In the genomic region with DNA sequence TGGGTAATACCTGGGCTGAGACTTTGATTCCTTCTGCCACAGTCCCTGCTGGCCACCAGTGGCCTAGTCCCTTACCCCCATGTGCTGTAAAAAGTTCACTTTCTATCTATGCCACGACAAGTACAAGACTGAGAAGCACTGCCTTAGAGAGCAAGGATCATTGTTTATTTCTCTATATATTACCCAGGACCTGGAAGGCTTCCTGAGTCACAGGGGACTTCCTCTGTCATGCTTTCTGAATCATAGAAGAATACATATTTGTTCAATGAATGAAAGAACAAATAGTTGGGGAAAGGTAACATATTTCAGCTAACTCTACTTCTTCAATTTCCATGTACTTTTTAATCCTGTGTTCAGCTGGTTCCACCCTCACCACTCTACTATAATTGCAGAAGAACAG, we compare ENCODE assay signal across 25 cellular contexts. TPM values are rescaled to one million over a fixed set of nuclear protein-coding genes. Genes with fewer than 3 reads are reported as not detected.
A peak's percentile ranks its signal among the peaks of the same experiment; 100 is the strongest.
DNase-seq lines count a peak whose midpoint lies in the region; ATAC-seq and TF ChIP-seq lines count a peak whose summit lies in the region.
"Had no signal": no experiment of that assay in that cellular context is flagged by ENCODE, and none has a peak within 500 bp of the region (broad histone marks: within the 10 kb centered on the region; RNA-seq: fewer than 3 reads in every experiment).

No MANE protein-coding gene starts in this region.

- peaks cover 20% of the 10 kb centered on the region for H3K27me3 Mint-ChIP-seq in Calu3 (ENCODE audit: unreplicated experiment)

- H3K4me2 ChIP-seq in GM23248 (ENCODE audit: unreplicated experiment): no peak overlapping the region
- H3K4me2 ChIP-seq: KMS-11 had no signal

- BruUV-seq in Panc1 (replicated peaks; lab: Mats Ljungman, UMichigan) (no TSS peak), Calu3 (replicated peaks; lab: Mats Ljungman, UMichigan) (no TSS peak)

- peak; percentile 72 for DNase-seq in DMS53 (lab: John Stamatoyannopoulos, UW)
- DNase-seq in GM23248: peak; percentile 2
- DNase-seq in Panc1 (ENCODE audit: low read depth, low spot score): peak; percentile 94
- DNase-seq in foreskin fibroblast: peak; percentile 26 to 53
- no peak for DNase-seq in dorsolateral prefrontal cortex
- no peak for DNase-seq in Calu3
- DNase-seq: CD4-positive, CD25-positive, alpha-beta regulatory T cell; DMS 273 treated with DMSO at 0.1 percent for 48 hours; GF-D8; H7; HFFc6; IMR-90; NCI-H2029 treated with DMSO at 0.1 percent for 48 hours; NCI-H226; NCI-H524; NCI-H82; SHP77; SW 1271 had no signal

- H4K20me1 ChIP-seq in GM23248 (ENCODE audit: insufficient read depth): no peaks in the 10 kb centered on the region

- H2AFZ ChIP-seq in GM23248: no peak overlapping the region

- H3K9me3 ChIP-seq in GM23248 (ENCODE audit: low read depth): no peaks in the 10 kb centered on the region
- no peaks in the 10 kb centered on the region for H3K9me3 ChIP-seq in Panc1 (ENCODE audit: control insufficient read depth, insufficient read depth, low read depth, low read length)

- peak; percentile 94 for ATAC-seq in Panc1
- no peak for ATAC-seq in HG03565 (IDR thresholded peaks at IDR 0.05; ENCODE audit: unreplicated experiment)
- ATAC-seq in GM21528 (IDR thresholded peaks at IDR 0.05; ENCODE audit: low FRiP score, unreplicated experiment): no peak

- POLR2A ChIA-PET in Panc1 (lab: Charles Lee): no interaction called here

- CTCF ChIA-PET in Panc1 (lab: Charles Lee) (no interaction called here), Calu3 (lab: Charles Lee) (no interaction called here)

- H3K36me3 Mint-ChIP-seq in Calu3 (ENCODE audit: insufficient read depth, unreplicated experiment): no peaks in the 10 kb centered on the region
- H3K36me3 Mint-ChIP-seq: CD4-positive, CD25-positive, alpha-beta regulatory T cell had no signal

- H3K27me3 ChIP-seq in GM23248 (replicated peaks; ENCODE audit: insufficient read depth): peaks cover 11% of the 10 kb centered on the region
- no peaks in the 10 kb centered on the region for H3K27me3 ChIP-seq in Panc1 (ENCODE audit: control insufficient read depth, insufficient read depth, low read length)
- no peaks in the 10 kb centered on the region for H3K27me3 ChIP-seq in dorsolateral prefrontal cortex

- 25 to 32% methylated on average over 1 of the region's 1 CpG for WGBS in GM23248 (ENCODE audit: low coverage in 1 of 2, low lambda C conversion rate in 2 of 2, missing lambda C conversion rate in 2 of 2), 2 experiments

- intact Hi-C loops in Panc1 (cut with micrococcal nuclease; ENCODE audit: unreplicated experiment): no loop called here
- intact Hi-C loops in dorsolateral prefrontal cortex (cut with DNase I): no loop called here
- intact Hi-C loops in Calu3 (cut with micrococcal nuclease; ENCODE audit: unreplicated experiment): no loop called here

- H3K9me2 ChIP-seq in GM23248 (ENCODE audit: insufficient read depth): no peaks in the 10 kb centered on the region

- no peak overlapping the region for H3K9ac ChIP-seq in GM23248
- H3K9ac ChIP-seq: KMS-11 had no signal

- no peaks in the 10 kb centered on the region for H3K9me3 Mint-ChIP-seq in Calu3 (ENCODE audit: low read depth, unreplicated experiment)

- no peaks in the 10 kb centered on the region for H3K36me3 ChIP-seq in GM23248 (ENCODE audit: low read depth)
- no peaks in the 10 kb centered on the region for H3K36me3 ChIP-seq in Panc1 (ENCODE audit: control insufficient read depth, insufficient read depth, low read length)

- H3K4me3 ChIP-seq in GM23248 (no peak overlapping the region), Panc1 (ENCODE audit: low read depth in 2 of 2, low read length in 2 of 2) (peak overlapping the region in 1 of 2 experiments; percentile 23; a peak in 2 of 4 replicates), foreskin fibroblast (ENCODE audit: low read depth in 1 of 2, low read length in 2 of 2) (no peak overlapping the region), dorsolateral prefrontal cortex (no peak overlapping the region)

- peaks cover 7% of the 10 kb centered on the region for H3K4me1 Mint-ChIP-seq in Calu3 (ENCODE audit: low read depth, unreplicated experiment)

- no peak for TF ChIP-seq CTCF in Panc1 (IDR thresholded peaks at IDR 0.05)
- no peak for TF ChIP-seq CTCF in foreskin fibroblast (IDR thresholded peaks at IDR 0.05; ENCODE audit: low read depth, low read length)
- no peak for TF ChIP-seq CTCF in dorsolateral prefrontal cortex (IDR thresholded peaks at IDR 0.05 in 54 of 56, conservative IDR thresholded peaks at IDR 0.05 in 2 of 56; ENCODE audit: low read depth in 1 of 56, partially characterized antibody in 56 of 56)
- no peak for TF ChIP-seq CTCF in Calu3 (IDR thresholded peaks at IDR 0.05; ENCODE audit: unreplicated experiment)

- in situ Hi-C loops in GM23248 (cut with MboI): no loop called here
- in situ Hi-C loops in Panc1 (cut with HindIII; ENCODE audit: low pct_unique_long_range_greater_than_20kb, low sequenced_read_pairs): no loop called here

- no peaks in the 10 kb centered on the region for H3K4me1 ChIP-seq in GM23248 (ENCODE audit: insufficient read depth)
- H3K4me1 ChIP-seq in Panc1 (ENCODE audit: control insufficient read depth, insufficient read depth, low read length): no peaks in the 10 kb centered on the region

- no peak overlapping the region for H3K27ac Mint-ChIP-seq in Calu3 (ENCODE audit: unreplicated experiment)
- H3K27ac Mint-ChIP-seq: CD4-positive, CD25-positive, alpha-beta regulatory T cell; HFFc6 had no signal

- H3F3A ChIP-seq in GM23248 (ENCODE audit: insufficient read depth): no peaks in the 10 kb centered on the region

- no peak overlapping the region for H3K4me3 Mint-ChIP-seq in Calu3 (ENCODE audit: low read depth, unreplicated experiment)
- H3K4me3 Mint-ChIP-seq: HFFc6 had no signal

- H3K27ac ChIP-seq in GM23248 (no peak overlapping the region), Panc1 (ENCODE audit: low read length) (no peak overlapping the region), dorsolateral prefrontal cortex (no peak overlapping the region)
- H3K27ac ChIP-seq: HL-60, KMS-11 had no signal

- H3K79me2 ChIP-seq in GM23248 (ENCODE audit: insufficient read depth): no peaks in the 10 kb centered on the region

RNA-seq across cellular contexts. Expression of a gene that starts 5.5 kb away (rescaled TPM):
- not detected in 2 replicates for total RNA-seq in GM23248 (2014; rRNA removed; shearing (Covaris generic))
- polyA plus RNA-seq in GM23248 (2016; fragmentation: Nextera tagmentation; extraction: Ambion mirVana): not detected in 2 replicates
- 3.7 TPM for total RNA-seq in Panc1 (2021; ENCODE audit: unreplicated experiment)
- 5.0 TPM for polyA plus RNA-seq in Panc1 (2012; ENCODE audit: insufficient read length)
- 10 to 100 TPM in 112 of 120 experiments, 1 to 10 TPM in 8; 8.3 to 25.6 (median 12.9) TPM for total RNA-seq in dorsolateral prefrontal cortex
- not detected in 2 replicates for total RNA-seq in Calu3 (2022)
- total RNA-seq: A673; CD4-positive, CD25-positive, alpha-beta regulatory T cell; HFFc6; IMR-90; RPMI7951 had no signal
- polyA plus RNA-seq: BJ, IMR-90 had no signal

Comparison
In these comparisons a context has a peak if more than half of its experiments do, and no peak if none do; other contexts are left out.
1. DNase-seq: peak in DMS53 (single experiment), GM23248 (single experiment), Panc1 (single experiment) and foreskin fibroblast (2 of 2); none in dorsolateral prefrontal cortex (0 of 10) and Calu3 (single experiment).